ENCODE assay signal across 8 cellular contexts in genomic region chr5:146894763-146895521, GRCh38. TPM values are rescaled to one million over a fixed set of nuclear protein-coding genes. Genes with fewer than 3 reads are reported as not detected.
"Had no signal": no experiment of that assay in that cellular context is flagged by ENCODE, and none has a peak within 500 bp of the region (broad histone marks: within the 10 kb centered on the region; RNA-seq: fewer than 3 reads in every experiment).

No MANE protein-coding gene starts in this region.

- DNase-seq: activated CD4-positive, alpha-beta T cell treated with anti-CD3 and anti-CD28 coated beads, Interleukin-2, amount 10 ng/mL, durations not matched to agents 24 days and 14 days; kidney; left lung; naive B cell; pancreas; stomach; upper lobe of right lung had no signal

- H3K36me3 Mint-ChIP-seq: naive B cell had no signal

- H3K27ac Mint-ChIP-seq: activated CD4-positive, alpha-beta T cell treated with anti-CD3 and anti-CD28 coated beads, Interleukin-2, amount 10 ng/mL, durations not matched to agents 24 days and 14 days; naive B cell had no signal

- H3K4me1 Mint-ChIP-seq: naive B cell had no signal

- H3K4me3 Mint-ChIP-seq: activated CD4-positive, alpha-beta T cell treated with anti-CD3 and anti-CD28 coated beads, Interleukin-2, amount 10 ng/mL, durations not matched to agents 24 days and 14 days had no signal

- H3K27me3 Mint-ChIP-seq: activated CD4-positive, alpha-beta T cell treated with anti-CD3 and anti-CD28 coated beads, Interleukin-2, amount 10 ng/mL, durations not matched to agents 24 days and 14 days had no signal

- ATAC-seq: left lung, pancreas, sciatic nerve, upper lobe of right lung had no signal

RNA-seq across cellular contexts. Expression of gene PPP2R2B, which starts 16.4 kb away (rescaled TPM):
- total RNA-seq: activated CD4-positive, alpha-beta T cell treated with anti-CD3 and anti-CD28 coated beads, Interleukin-2, amount 10 ng/mL, durations not matched to agents 24 days and 14 days had no signal
